ENCODE assay signal across 1 cellular context in the genomic region with DNA sequence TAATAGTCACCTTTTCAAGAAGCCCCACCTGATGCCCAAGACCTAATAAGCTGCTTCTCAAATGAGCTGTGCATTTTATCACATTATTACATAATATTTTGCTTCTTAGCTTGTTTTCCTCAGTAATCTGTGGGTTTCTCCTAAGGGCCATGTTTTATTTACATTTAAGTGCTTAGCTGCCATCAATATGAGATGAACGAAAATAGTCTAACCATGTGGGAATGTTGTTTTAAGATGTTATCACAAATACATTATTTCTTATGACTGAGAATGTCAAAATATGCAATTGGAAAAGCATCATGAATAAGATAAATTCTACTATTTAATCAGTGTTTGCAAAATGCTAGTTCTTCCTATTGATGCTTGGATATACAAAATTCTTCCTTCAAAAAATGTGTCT.
TF ChIP-seq lines count a peak whose summit lies in the region.

No MANE protein-coding gene starts in this region.

TF ChIP-seq in IMR-90, 13 proteins besides CTCF, POLR2A, EP300 and RAD21:
- TF ChIP-seq, protein P1, sequence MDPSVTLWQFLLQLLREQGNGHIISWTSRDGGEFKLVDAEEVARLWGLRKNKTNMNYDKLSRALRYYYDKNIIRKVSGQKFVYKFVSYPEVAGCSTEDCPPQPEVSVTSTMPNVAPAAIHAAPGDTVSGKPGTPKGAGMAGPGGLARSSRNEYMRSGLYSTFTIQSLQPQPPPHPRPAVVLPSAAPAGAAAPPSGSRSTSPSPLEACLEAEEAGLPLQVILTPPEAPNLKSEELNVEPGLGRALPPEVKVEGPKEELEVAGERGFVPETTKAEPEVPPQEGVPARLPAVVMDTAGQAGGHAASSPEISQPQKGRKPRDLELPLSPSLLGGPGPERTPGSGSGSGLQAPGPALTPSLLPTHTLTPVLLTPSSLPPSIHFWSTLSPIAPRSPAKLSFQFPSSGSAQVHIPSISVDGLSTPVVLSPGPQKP (IDR thresholded peaks at IDR 0.05; ENCODE audit: borderline replicate concordance, low read depth, low read length): no peak
- TF ChIP-seq MAFK (IDR thresholded peaks at IDR 0.05; ENCODE audit: low read depth, low read length): no peak
- TF ChIP-seq, protein P2, sequence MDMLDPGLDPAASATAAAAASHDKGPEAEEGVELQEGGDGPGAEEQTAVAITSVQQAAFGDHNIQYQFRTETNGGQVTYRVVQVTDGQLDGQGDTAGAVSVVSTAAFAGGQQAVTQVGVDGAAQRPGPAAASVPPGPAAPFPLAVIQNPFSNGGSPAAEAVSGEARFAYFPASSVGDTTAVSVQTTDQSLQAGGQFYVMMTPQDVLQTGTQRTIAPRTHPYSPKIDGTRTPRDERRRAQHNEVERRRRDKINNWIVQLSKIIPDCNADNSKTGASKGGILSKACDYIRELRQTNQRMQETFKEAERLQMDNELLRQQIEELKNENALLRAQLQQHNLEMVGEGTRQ (IDR thresholded peaks at IDR 0.05; ENCODE audit: low read depth, low read length): no peak
- no peak for TF ChIP-seq MXI1 (IDR thresholded peaks at IDR 0.05; ENCODE audit: borderline replicate concordance, low read depth, low read length)
- TF ChIP-seq RFX5 (IDR thresholded peaks at IDR 0.05; ENCODE audit: low read depth, low read length): no peak
- no peak for TF ChIP-seq BHLHE40 (IDR thresholded peaks at IDR 0.05; ENCODE audit: low read depth, low read length)
- TF ChIP-seq CHD1 (IDR thresholded peaks at IDR 0.05; ENCODE audit: low read depth, low read length): no peak
- TF ChIP-seq NFE2L2 (IDR thresholded peaks at IDR 0.05; ENCODE audit: low read depth, low read length): no peak
- no peak for TF ChIP-seq CEBPB (IDR thresholded peaks at IDR 0.05; ENCODE audit: low read depth, low read length)
- no peak for TF ChIP-seq MAZ (IDR thresholded peaks at IDR 0.05; ENCODE audit: borderline replicate concordance, low read depth, low read length)
- TF ChIP-seq FOS (IDR thresholded peaks at IDR 0.05; ENCODE audit: low read depth, low read length): no peak
- no peak for TF ChIP-seq RCOR1 (IDR thresholded peaks at IDR 0.05; ENCODE audit: insufficient replicate concordance, low read length)
- TF ChIP-seq SMC3 (IDR thresholded peaks at IDR 0.05; ENCODE audit: low read depth, low read length): no peak
TF ChIP-seq in IMR-90: peak in this region for 0.
